ENCODE assay signal across 8 cellular contexts in genomic region chr1:226677121-226678020, GRCh38.
A peak's percentile ranks its signal among the peaks of the same experiment; 100 is the strongest.
DNase-seq lines count a peak whose midpoint lies in the region; ATAC-seq and TF ChIP-seq lines count a peak whose summit lies in the region.

No MANE protein-coding gene starts in this region.

- no peak for TF ChIP-seq CTCF in breast epithelium (IDR thresholded peaks at IDR 0.05)

- intact Hi-C loops in breast epithelium (cut with DNase I; ENCODE audit: low total_unique reads): no loop called here

- TF ChIP-seq POLR2A in breast epithelium (IDR thresholded peaks at IDR 0.05): no peak

- DNase-seq in GM04503 (ENCODE audit: low read depth) (peak; percentile 86), T-helper 22 cell (ENCODE audit: low read depth) (peak; percentile 79), breast epithelium (ENCODE audit: low spot score in 2 of 2) (peak; percentile 91 to 95), kidney tubule cell (ENCODE audit: low spot score) (peak; percentile 88), NCI-H510A treated with DMSO at 0.1 percent for 48 hours (lab: John Stamatoyannopoulos, UW) (no peak), NCI-H187 (lab: John Stamatoyannopoulos, UW) (no peak)
- DNase-seq in stimulated activated CD4-positive, alpha-beta T cell treated with anti-CD3 and anti-CD28 coated beads, TNF-alpha, amount 100 ng/mL, for 24 hours (ENCODE audit: low read depth in 3 of 3): peak; percentile 51 to 64 (median 60)

- H3K4me3 ChIP-seq in breast epithelium: peak overlapping the region in 1 of 3 donors; percentile 22

- H3K27ac ChIP-seq in breast epithelium: peak overlapping the region; percentile 84 to 89

- H3K4me1 ChIP-seq in breast epithelium: peaks cover 5 to 20% of the 10 kb centered on the region in 2 donors

- H3K9me3 ChIP-seq in breast epithelium: no peaks in the 10 kb centered on the region

- no peaks in the 10 kb centered on the region for H3K27me3 ChIP-seq in breast epithelium

- no peaks in the 10 kb centered on the region for H3K36me3 ChIP-seq in breast epithelium

- ATAC-seq in HG03432 (IDR thresholded peaks at IDR 0.05; ENCODE audit: unreplicated experiment): peak; percentile 37

Comparison
In these comparisons a context has a peak if more than half of its experiments do, and no peak if none do; other contexts are left out.
1. DNase-seq: peak in GM04503 (single experiment), T-helper 22 cell (single experiment), breast epithelium (2 of 2), kidney tubule cell (single experiment) and stimulated activated CD4-positive, alpha-beta T cell treated with anti-CD3 and anti-CD28 coated beads, TNF-alpha, amount 100 ng/mL, for 24 hours (3 of 3); none in NCI-H510A treated with DMSO at 0.1 percent for 48 hours (single experiment) and NCI-H187 (0 of 2).